10 cellular contexts compared by ENCODE assay signal in the genomic region with DNA sequence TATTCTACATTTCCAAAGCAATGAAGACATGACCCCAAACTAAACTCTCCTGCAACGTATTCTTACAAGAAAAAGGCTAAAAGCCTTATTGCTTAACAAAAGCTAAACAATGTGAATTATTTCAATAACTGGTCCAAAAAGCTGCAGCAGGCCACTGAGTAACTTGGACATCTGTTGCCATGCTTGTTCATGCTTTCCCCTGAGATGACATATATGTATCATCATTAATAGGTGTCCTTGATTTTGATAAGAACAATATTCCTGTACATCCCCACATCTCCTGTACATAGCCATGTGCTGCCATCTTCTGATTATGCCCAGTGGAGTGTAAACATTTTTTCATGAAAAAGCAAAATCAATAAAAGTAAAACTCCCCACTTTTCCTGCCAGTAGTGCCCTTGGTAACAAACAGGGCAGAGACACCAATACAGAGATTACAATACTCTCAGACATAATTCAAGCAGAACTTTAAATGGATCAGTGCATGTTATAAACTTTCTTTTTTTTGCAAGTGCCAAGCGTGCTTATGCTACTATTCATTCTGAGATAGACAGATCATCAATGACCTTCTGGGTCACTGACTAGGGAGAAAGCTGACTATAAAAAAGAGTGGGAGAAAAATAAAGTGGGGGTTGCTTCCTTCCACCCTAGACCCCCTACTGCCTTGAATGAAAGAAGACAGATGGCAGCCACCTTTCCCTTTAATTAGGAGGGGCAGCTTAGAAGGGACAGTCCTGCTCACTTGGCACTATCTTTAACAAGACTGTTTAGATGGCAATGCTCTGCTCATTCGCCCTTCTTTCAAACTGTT.
DNase-seq lines count a peak whose midpoint lies in the region; ATAC-seq, FAIRE-seq and TF ChIP-seq lines count a peak whose summit lies in the region.
"Had no signal": no experiment of that assay in that cellular context is flagged by ENCODE, and none has a peak within 500 bp of the region (broad histone marks: within the 10 kb centered on the region; RNA-seq: fewer than 3 reads in every experiment).

No MANE protein-coding gene starts in this region.

- H3K36me3 ChIP-seq in CD4-positive, CD25-positive, alpha-beta regulatory T cell (ENCODE audit: control insufficient read depth, insufficient read depth, low read length): peaks cover 36% of the 10 kb centered on the region
- H3K36me3 ChIP-seq: thoracic aorta had no signal

- TF ChIP-seq CTCF in D721Med (IDR thresholded peaks at IDR 0.05; ENCODE audit: insufficient read depth, missing control alignments): no peak

- H3K9me3 ChIP-seq in CD4-positive, CD25-positive, alpha-beta regulatory T cell (ENCODE audit: control insufficient read depth in 2 of 2, low read length in 2 of 2): no peaks in the 10 kb centered on the region
- H3K9me3 ChIP-seq: thoracic aorta had no signal

- peaks cover 12% of the 10 kb centered on the region for H3K27me3 Mint-ChIP-seq in CD4-positive, CD25-positive, alpha-beta regulatory T cell
- H3K27me3 Mint-ChIP-seq in natural killer cell treated with Interleukin-12 subunit alpha and Interleukin-12 subunit beta and Interleukin-15 and Interleukin-18, amount 100 ng/mL, for 72 hours: no peaks in the 10 kb centered on the region

- H3K27ac Mint-ChIP-seq in CD4-positive, CD25-positive, alpha-beta regulatory T cell: peak overlapping the region in 2 of 3 donors; percentile 89 to 96
- peak overlapping the region; percentile 82 to 90 for H3K27ac Mint-ChIP-seq in natural killer cell treated with Interleukin-12 subunit alpha and Interleukin-12 subunit beta and Interleukin-15 and Interleukin-18, amount 100 ng/mL, for 72 hours

- H3K36me3 Mint-ChIP-seq in CD4-positive, CD25-positive, alpha-beta regulatory T cell: peaks cover 49% of the 10 kb centered on the region
- peaks cover 68% of the 10 kb centered on the region for H3K36me3 Mint-ChIP-seq in natural killer cell treated with Interleukin-12 subunit alpha and Interleukin-12 subunit beta and Interleukin-15 and Interleukin-18, amount 100 ng/mL, for 72 hours

- peak overlapping the region; percentile 95 for H3K4me3 ChIP-seq in CD4-positive, CD25-positive, alpha-beta regulatory T cell (ENCODE audit: low read depth, low read length)
- H3K4me3 ChIP-seq: thoracic aorta had no signal

- peak overlapping the region; percentile 83 to 99 (median 92) for H3K4me3 Mint-ChIP-seq in CD4-positive, CD25-positive, alpha-beta regulatory T cell
- H3K4me3 Mint-ChIP-seq in natural killer cell treated with Interleukin-12 subunit alpha and Interleukin-12 subunit beta and Interleukin-15 and Interleukin-18, amount 100 ng/mL, for 72 hours: peak overlapping the region; percentile 84

- DNase-seq in CD4-positive, CD25-positive, alpha-beta regulatory T cell: no peak
- DNase-seq in NCI-H226 (peak; percentile 17), cerebellum (ENCODE audit: low spot score) (peak; percentile 40), T-helper 9 cell (no peak), SHP77 (lab: John Stamatoyannopoulos, UW) (no peak), D721Med (ENCODE audit: insufficient read length, low spot score) (no peak)
- DNase-seq in natural killer cell treated with Interleukin-12 subunit alpha and Interleukin-12 subunit beta and Interleukin-15 and Interleukin-18, amount 100 ng/mL, for 72 hours (ENCODE audit: low spot score): no peak
- DNase-seq: posterior cingulate gyrus had no signal

- H3K4me1 ChIP-seq in CD4-positive, CD25-positive, alpha-beta regulatory T cell (ENCODE audit: control insufficient read depth, insufficient read depth, low read length, poor library complexity, severe bottlenecking): peaks cover 88% of the 10 kb centered on the region

- ATAC-seq in CD4-positive, CD25-positive, alpha-beta regulatory T cell (ENCODE audit: low read depth in 2 of 2): no peak
- ATAC-seq in natural killer cell treated with Interleukin-12 subunit alpha and Interleukin-12 subunit beta and Interleukin-15 and Interleukin-18, amount 100 ng/mL, for 72 hours: no peak
- no peak for ATAC-seq in HG03378 (IDR thresholded peaks at IDR 0.05; ENCODE audit: unreplicated experiment)

- H3K27ac ChIP-seq in CD4-positive, CD25-positive, alpha-beta regulatory T cell (ENCODE audit: insufficient read depth, low read length, poor library complexity, severe bottlenecking): peak overlapping the region; percentile 97
- H3K27ac ChIP-seq: thoracic aorta had no signal

- FAIRE-seq in D721Med (lab: Jason Lieb, UNC): no peak

- H3K27me3 ChIP-seq in CD4-positive, CD25-positive, alpha-beta regulatory T cell (ENCODE audit: control insufficient read depth, insufficient read depth, low read length): no peaks in the 10 kb centered on the region

- H3K4me1 Mint-ChIP-seq in CD4-positive, CD25-positive, alpha-beta regulatory T cell: peaks cover 47 to 90% (median 74%) of the 10 kb centered on the region in 4 donors
- H3K4me1 Mint-ChIP-seq in natural killer cell treated with Interleukin-12 subunit alpha and Interleukin-12 subunit beta and Interleukin-15 and Interleukin-18, amount 100 ng/mL, for 72 hours (ENCODE audit: low read depth in 2 of 2): peaks cover 80 to 87% of the 10 kb centered on the region in 2 donors

- peaks cover 0 to 3% (median 0%) of the 10 kb centered on the region in 7 donors for H3K9me3 Mint-ChIP-seq in CD4-positive, CD25-positive, alpha-beta regulatory T cell
- no peaks in the 10 kb centered on the region for H3K9me3 Mint-ChIP-seq in natural killer cell treated with Interleukin-12 subunit alpha and Interleukin-12 subunit beta and Interleukin-15 and Interleukin-18, amount 100 ng/mL, for 72 hours

Comparison
In these comparisons a context has a peak if more than half of its experiments do, and no peak if none do; other contexts are left out.
1. DNase-seq: peak in NCI-H226 (single experiment) and cerebellum (single experiment); none in CD4-positive, CD25-positive, alpha-beta regulatory T cell (0 of 3), natural killer cell treated with Interleukin-12 subunit alpha and Interleukin-12 subunit beta and Interleukin-15 and Interleukin-18, amount 100 ng/mL, for 72 hours (single experiment), T-helper 9 cell (single experiment), SHP77 (0 of 2) and D721Med (single experiment).